Comparison of ENCODE assay signal across 21 cellular contexts in genomic region chr13:84994582-84994981, GRCh38.
A peak's percentile ranks its signal among the peaks of the same experiment; 100 is the strongest.
DNase-seq lines count a peak whose midpoint lies in the region; ATAC-seq and TF ChIP-seq lines count a peak whose summit lies in the region.
"Had no signal": no experiment of that assay in that cellular context is flagged by ENCODE, and none has a peak within 500 bp of the region (broad histone marks: within the 10 kb centered on the region; RNA-seq: fewer than 3 reads in every experiment).

No MANE protein-coding gene starts in this region.

- peak overlapping the region; percentile 14; the same call in 1 of the 2 replicates for H3K27ac ChIP-seq in SK-N-MC
- no peak overlapping the region for H3K27ac ChIP-seq in fibroblast of lung (ENCODE audit: insufficient read depth, low read length)
- H3K27ac ChIP-seq: BLaER1 treated with 17β-estradiol and CSF1 and Interleukin-3, amounts not matched to agents 10 nM and 100 nM; brain microvascular endothelial cell; GM23248; upper lobe of left lung had no signal

- no peaks in the 10 kb centered on the region for H3K79me2 ChIP-seq in fibroblast of lung (ENCODE audit: control insufficient read depth, insufficient read depth, low read length)

- TF ChIP-seq CTCF in fibroblast of lung (conservative IDR thresholded peaks at IDR 0.05 in 1 of 2, IDR thresholded peaks at IDR 0.05 in 1 of 2; ENCODE audit: low read depth in 1 of 2, low read length in 2 of 2), result no peak

- no peaks in the 10 kb centered on the region for H3K4me1 ChIP-seq in fibroblast of lung (ENCODE audit: control insufficient read depth, extremely low read depth, insufficient read depth, low read length)
- H3K4me1 ChIP-seq: BLaER1 treated with 17β-estradiol and CSF1 and Interleukin-3, amounts not matched to agents 10 nM and 100 nM; upper lobe of left lung had no signal

- no peaks in the 10 kb centered on the region for H3K36me3 ChIP-seq in SK-N-MC (ENCODE audit: insufficient read depth, low read length)
- no peaks in the 10 kb centered on the region for H3K36me3 ChIP-seq in fibroblast of lung (ENCODE audit: control insufficient read depth, insufficient read depth, low read length)
- H3K36me3 ChIP-seq: BLaER1 treated with 17β-estradiol and CSF1 and Interleukin-3, amounts not matched to agents 10 nM and 100 nM; brain microvascular endothelial cell; upper lobe of left lung had no signal

- H3K9me3 ChIP-seq in SK-N-MC (ENCODE audit: low read depth, low read length) (no peaks in the 10 kb centered on the region), fibroblast of lung (ENCODE audit: control insufficient read depth, insufficient read depth, low read depth, low read length) (no peaks in the 10 kb centered on the region)
- H3K9me3 ChIP-seq: upper lobe of left lung had no signal

- H4K20me1 ChIP-seq in fibroblast of lung (ENCODE audit: control insufficient read depth, extremely low read depth, insufficient read depth, low read length), result no peaks in the 10 kb centered on the region
- H4K20me1 ChIP-seq: BLaER1 treated with 17β-estradiol and CSF1 and Interleukin-3, amounts not matched to agents 10 nM and 100 nM had no signal

- H3K4me2 ChIP-seq in fibroblast of lung (ENCODE audit: extremely low read depth, insufficient read depth, low read length), result no peak overlapping the region
- H3K4me2 ChIP-seq: BLaER1 treated with 17β-estradiol and CSF1 and Interleukin-3, amounts not matched to agents 10 nM and 100 nM had no signal

- no peak for ATAC-seq in GM21515 (IDR thresholded peaks at IDR 0.05; ENCODE audit: unreplicated experiment)
- ATAC-seq: activated CD8-positive, alpha-beta memory T cell treated with anti-CD3 and anti-CD28 coated beads, Interleukin-2, amount 10 ng/mL, durations not matched to agents 7 days and 5 days; activated T-helper 17 cell treated with anti-CD3 and anti-CD28 coated beads, Interleukin-2, amount 50 U/mL, for 72 hours; K562 had no signal

- no peaks in the 10 kb centered on the region for H3K27me3 ChIP-seq in fibroblast of lung (ENCODE audit: control insufficient read depth, insufficient read depth, low read length)
- H3K27me3 ChIP-seq: BLaER1 treated with 17β-estradiol and CSF1 and Interleukin-3, amounts not matched to agents 10 nM and 100 nM; brain microvascular endothelial cell; upper lobe of left lung had no signal

- H3K9ac ChIP-seq in SK-N-MC (ENCODE audit: insufficient read length) (no peak overlapping the region), fibroblast of lung (ENCODE audit: insufficient read depth, low read length) (no peak overlapping the region)
- H3K9ac ChIP-seq: BLaER1 treated with 17β-estradiol and CSF1 and Interleukin-3, amounts not matched to agents 10 nM and 100 nM; GM23248 had no signal

- no peak overlapping the region for H2AFZ ChIP-seq in fibroblast of lung (ENCODE audit: low read length)
- H2AFZ ChIP-seq: GM23248 had no signal

- no peak overlapping the region; the same call in 1 of the 2 replicates for H3K4me3 ChIP-seq in SK-N-MC
- no peak overlapping the region for H3K4me3 ChIP-seq in fibroblast of lung (replicated peaks in 1 of 4; ENCODE audit: control extremely low read depth in 1 of 4, insufficient read depth in 1 of 4, low read depth in 3 of 4, low read length in 4 of 4)
- H3K4me3 ChIP-seq: BLaER1 treated with 17β-estradiol and CSF1 and Interleukin-3, amounts not matched to agents 10 nM and 100 nM; GM23248; K562; upper lobe of left lung had no signal

- peak; percentile 17 for DNase-seq in NCI-H82 (lab: John Stamatoyannopoulos, UW)
- DNase-seq in NCI-H82 treated with DMSO at 0.1 percent for 48 hours (lab: John Stamatoyannopoulos, UW; ENCODE audit: unreplicated experiment), result no peak
- DNase-seq in SK-N-MC (ENCODE audit: low read depth, low spot score), result peak; percentile 26
- peak; percentile 8 to 26 for DNase-seq in fibroblast of lung (ENCODE audit: low read depth in 2 of 2)
- no peak for DNase-seq in hepatic stellate cell (ENCODE audit: low spot score)
- DNase-seq in HuH-7.5 (ENCODE audit: low spot score), result no peak
- no peak for DNase-seq in effector CD8-positive, alpha-beta T cell (lab: John Stamatoyannopoulos, UW)
- DNase-seq: activated CD4-positive, alpha-beta T cell treated with anti-CD3 and anti-CD28 coated beads, Interleukin-2, amount 10 ng/mL, durations not matched to agents 24 days and 14 days; activated CD8-positive, alpha-beta memory T cell treated with anti-CD3 and anti-CD28 coated beads, Interleukin-2, amount 10 ng/mL, durations not matched to agents 7 days and 5 days; brain microvascular endothelial cell; GM23248; hypothalamus; NCI-H1930; nucleus accumbens; retina; stimulated activated CD4-positive, alpha-beta T cell treated with anti-CD3 and anti-CD28 coated beads, Interleukin-12 subunit alpha, Interleukin-12 subunit beta, amount 100 ng/mL, for 4 hours; upper lobe of left lung had no signal

Comparison
In these comparisons a context has a peak if more than half of its experiments do, and no peak if none do; other contexts are left out.
1. DNase-seq: peak in NCI-H82 (single experiment), SK-N-MC (single experiment) and fibroblast of lung (2 of 2); none in NCI-H82 treated with DMSO at 0.1 percent for 48 hours (single experiment), hepatic stellate cell (single experiment), HuH-7.5 (single experiment) and effector CD8-positive, alpha-beta T cell (single experiment).